In the genomic region with DNA sequence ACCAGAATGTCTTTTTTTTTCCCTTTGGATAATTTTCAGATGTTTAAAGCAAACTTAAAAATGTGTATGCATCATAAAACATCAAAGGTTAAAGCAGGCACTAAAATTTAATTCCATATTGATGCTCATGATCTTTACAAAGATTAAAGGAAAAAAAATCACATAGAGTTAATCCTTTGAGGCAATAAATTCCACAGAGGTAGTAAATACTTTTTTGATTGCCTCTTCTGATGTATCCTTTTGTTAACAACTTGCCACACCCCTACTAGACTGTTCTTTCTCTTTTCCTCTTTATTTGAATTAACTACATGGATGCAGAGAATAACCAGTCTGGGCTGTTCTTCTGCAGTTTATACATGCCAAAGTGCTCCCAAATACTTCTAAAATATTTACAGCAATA, we compare ENCODE assay signal across 29 cellular contexts. TPM values are rescaled to one million over a fixed set of nuclear protein-coding genes. Genes with fewer than 3 reads are reported as not detected.
A peak's percentile ranks its signal among the peaks of the same experiment; 100 is the strongest.
DNase-seq lines count a peak whose midpoint lies in the region; ATAC-seq and TF ChIP-seq lines count a peak whose summit lies in the region.
"Had no signal": no experiment of that assay in that cellular context is flagged by ENCODE, and none has a peak within 500 bp of the region (broad histone marks: within the 10 kb centered on the region; RNA-seq: fewer than 3 reads in every experiment).

No MANE protein-coding gene starts in this region.

- H3K36me3 ChIP-seq in right atrium auricular region (no peaks in the 10 kb centered on the region), adipocyte (ENCODE audit: control insufficient read depth, insufficient read depth, low read length, severe bottlenecking) (peaks cover 4% of the 10 kb centered on the region), mesodermal cell (ENCODE audit: control insufficient read depth, insufficient read depth, low read length) (no peaks in the 10 kb centered on the region), smooth muscle cell (ENCODE audit: low read depth) (no peaks in the 10 kb centered on the region)
- H3K36me3 ChIP-seq: BLaER1 treated with 17β-estradiol and CSF1 and Interleukin-3, amounts not matched to agents 10 nM and 100 nM; lower lobe of right lung; thoracic aorta had no signal

- no peaks in the 10 kb centered on the region for H3K79me2 ChIP-seq in smooth muscle cell (ENCODE audit: low read depth)

- H3F3A ChIP-seq in smooth muscle cell (ENCODE audit: low read depth): no peaks in the 10 kb centered on the region

- ATAC-seq in left ventricle myocardium superior (no peak), HG03045 (IDR thresholded peaks at IDR 0.05; ENCODE audit: unreplicated experiment) (no peak)
- ATAC-seq: activated CD4-positive, alpha-beta T cell treated with anti-CD3 and anti-CD28 coated beads for 36 hours; body of pancreas; lower lobe of right lung; Panc1; stimulated activated naive CD8-positive, alpha-beta T cell treated with anti-CD3 and anti-CD28 coated beads, Interleukin-15, Interleukin-2, amounts not matched to agents 100 U/mL and 50 U/mL, for 24 hours had no signal

- H3K4me3 ChIP-seq in right atrium auricular region: no peak overlapping the region
- H3K4me3 ChIP-seq in adipocyte (ENCODE audit: low read length): no peak overlapping the region
- no peak overlapping the region for H3K4me3 ChIP-seq in mesodermal cell (ENCODE audit: extremely low read depth, insufficient read depth, low read length, poor library complexity, severe bottlenecking)
- no peak overlapping the region for H3K4me3 ChIP-seq in smooth muscle cell
- H3K4me3 ChIP-seq: BLaER1 treated with 17β-estradiol and CSF1 and Interleukin-3, amounts not matched to agents 10 nM and 100 nM; body of pancreas; lower lobe of right lung; thoracic aorta had no signal

- intact Hi-C loops in left ventricle myocardium superior (cut with micrococcal nuclease): no loop called here

- TF ChIP-seq CTCF in right atrium auricular region (IDR thresholded peaks at IDR 0.05) (no peak), smooth muscle cell (IDR thresholded peaks at IDR 0.05; ENCODE audit: borderline replicate concordance, insufficient read depth, poor library complexity, severe bottlenecking) (no peak)

- peak overlapping the region; percentile 7 for H3K4me2 ChIP-seq in smooth muscle cell
- H3K4me2 ChIP-seq: BLaER1 treated with 17β-estradiol and CSF1 and Interleukin-3, amounts not matched to agents 10 nM and 100 nM had no signal

- DNase-seq in right atrium auricular region (ENCODE audit: low spot score): no peak
- no peak for DNase-seq in left ventricle myocardium superior
- peak; percentile 17 for DNase-seq in adipocyte (ENCODE audit: low read depth)
- DNase-seq in smooth muscle cell (lab: John Stamatoyannopoulos, UW; ENCODE audit: unreplicated experiment): no peak
- no peak for DNase-seq in inferior parietal cortex (ENCODE audit: extremely low spot score)
- DNase-seq in NCI-H524 (lab: John Stamatoyannopoulos, UW): no peak
- DNase-seq: activated CD4-positive, alpha-beta T cell treated with anti-CD3 and anti-CD28 coated beads for 36 hours; activated gamma-delta T cell; body of pancreas; effector CD4-positive, alpha-beta T cell; hypothalamus; Karpas-422; lower lobe of right lung; naive B cell; NCI-H1694; NCI-H2171 treated with DMSO at 0.1 percent for 48 hours; NCI-H524 treated with DMSO at 0.1 percent for 48 hours; NK-92 treated with Interleukin-12 subunit alpha and Interleukin-12 subunit beta, amount 100 ng/mL, for 24 hours; stimulated activated CD4-positive, alpha-beta T cell treated with anti-CD3 and anti-CD28 coated beads, Interleukin-15, amount 100 ng/mL, for 24 hours; stimulated activated naive CD8-positive, alpha-beta T cell treated with anti-CD3 and anti-CD28 coated beads, Interleukin-15, Interleukin-2, amounts not matched to agents 100 U/mL and 50 U/mL, for 24 hours had no signal

- H3K4me1 ChIP-seq in right atrium auricular region (peaks cover 0 to 14% of the 10 kb centered on the region in 2 donors), adipocyte (ENCODE audit: control insufficient read depth, insufficient read depth, low read length) (peaks cover 27% of the 10 kb centered on the region), mesodermal cell (ENCODE audit: control insufficient read depth, insufficient read depth, low read length, poor library complexity, severe bottlenecking) (peaks cover 11% of the 10 kb centered on the region), smooth muscle cell (ENCODE audit: low read depth) (no peaks in the 10 kb centered on the region)
- H3K4me1 ChIP-seq: BLaER1 treated with 17β-estradiol and CSF1 and Interleukin-3, amounts not matched to agents 10 nM and 100 nM had no signal

- H3K9ac ChIP-seq in adipocyte (ENCODE audit: low read length) (peak overlapping the region; percentile 44), smooth muscle cell (ENCODE audit: low read depth) (no peak overlapping the region)
- H3K9ac ChIP-seq: BLaER1 treated with 17β-estradiol and CSF1 and Interleukin-3, amounts not matched to agents 10 nM and 100 nM had no signal

- H3K27ac ChIP-seq in right atrium auricular region (peak overlapping the region; percentile 0 to 55), mesodermal cell (ENCODE audit: low read depth, low read length, severe bottlenecking) (peak overlapping the region; percentile 72), smooth muscle cell (ENCODE audit: low read depth) (peak overlapping the region; percentile 40)
- H3K27ac ChIP-seq: BLaER1 treated with 17β-estradiol and CSF1 and Interleukin-3, amounts not matched to agents 10 nM and 100 nM; body of pancreas; foreskin keratinocyte; lower lobe of right lung; thoracic aorta had no signal

- no peaks in the 10 kb centered on the region for H4K20me1 ChIP-seq in smooth muscle cell (ENCODE audit: low read depth)
- H4K20me1 ChIP-seq: BLaER1 treated with 17β-estradiol and CSF1 and Interleukin-3, amounts not matched to agents 10 nM and 100 nM had no signal

- H2AFZ ChIP-seq in smooth muscle cell (ENCODE audit: low read depth): no peak overlapping the region

- no peaks in the 10 kb centered on the region for H3K9me3 ChIP-seq in right atrium auricular region
- H3K9me3 ChIP-seq in adipocyte (ENCODE audit: control insufficient read depth, low read length): no peaks in the 10 kb centered on the region
- no peaks in the 10 kb centered on the region for H3K9me3 ChIP-seq in mesodermal cell (ENCODE audit: control insufficient read depth, low read length)
- no peaks in the 10 kb centered on the region for H3K9me3 ChIP-seq in smooth muscle cell (replicated peaks; ENCODE audit: low read depth)
- H3K9me3 ChIP-seq: BLaER1 treated with 17β-estradiol and CSF1 and Interleukin-3, amounts not matched to agents 10 nM and 100 nM; body of pancreas; lower lobe of right lung; thoracic aorta had no signal

- H3K27me3 ChIP-seq in right atrium auricular region (no peaks in the 10 kb centered on the region), adipocyte (replicated peaks; ENCODE audit: control insufficient read depth, insufficient read depth, low read length) (no peaks in the 10 kb centered on the region), smooth muscle cell (ENCODE audit: low read depth) (no peaks in the 10 kb centered on the region)
- H3K27me3 ChIP-seq: BLaER1 treated with 17β-estradiol and CSF1 and Interleukin-3, amounts not matched to agents 10 nM and 100 nM; body of pancreas; foreskin keratinocyte had no signal

RNA-seq across cellular contexts. Expression of a gene that starts 45.2 kb away (rescaled TPM):
- 10 to 100 TPM; 25.4 to 37.1 TPM for total RNA-seq in right atrium auricular region
- total RNA-seq in left ventricle myocardium superior: 55.5 TPM
- polyA plus RNA-seq in mesodermal cell (2013, experiment 1 of 2): 1.4 TPM
- 1.9 TPM for polyA plus RNA-seq in mesodermal cell (2013, experiment 2 of 2)
- 0.67 TPM in 1 of 2 replicates, not detected in the other for total RNA-seq in smooth muscle cell
- not detected in 2 replicates for polyA plus RNA-seq in smooth muscle cell
- total RNA-seq: activated CD4-positive, alpha-beta T cell treated with anti-CD3 and anti-CD28 coated beads for 36 hours; foreskin keratinocyte; G401; SK-MEL-5; T-helper 1 cell treated with Interleukin-12 subunit alpha and Interleukin-12 subunit beta and Interleukin-4 antibody, amounts not matched to agents 30 ng/mL and 1 ng/mL, for 36 hours had no signal
- polyA plus RNA-seq: foreskin keratinocyte had no signal

Comparison
In these comparisons a context has a peak if more than half of its experiments do, and no peak if none do; other contexts are left out.
1. RNA of a gene that starts 45.2 kb away (total RNA-seq): 55.5 TPM in left ventricle myocardium superior (single experiment) and 25.4 to 37.1 TPM in right atrium auricular region; 0.67 TPM in smooth muscle cell; every median in the first group is over 10 times any median in the second.
2. Peak in every context shown above with its lines, with median percentiles within 50 percentile points of each other: H3K27ac ChIP-seq.